In genomic region chr1:205775015-205775716, GRCh38 we compare ENCODE assay signal across 8 cellular contexts. TPM values are rescaled to one million over a fixed set of nuclear protein-coding genes. Genes with fewer than 3 reads are reported as not detected.
DNase-seq lines count a peak whose midpoint lies in the region; ATAC-seq and TF ChIP-seq lines count a peak whose summit lies in the region.

Gene RAB29 (minus strand): TSS chr1:205775482. CDS start chr1:205774956, 526 bp downstream.

- H2AFZ ChIP-seq in OCI-LY7 (ENCODE audit: low read length), result peak within 1 kb of the TSS; percentile 63

- ATAC-seq in GM21515 (IDR thresholded peaks at IDR 0.05; ENCODE audit: unreplicated experiment), result peak; percentile 81

- H3K79me2 ChIP-seq in OCI-LY7 (ENCODE audit: insufficient read depth, low read depth, low read length), result no peaks in the 10 kb centered on the region

- H3K4me1 Mint-ChIP-seq in Calu3 (ENCODE audit: low read depth, unreplicated experiment), result peaks cover 6% of the 10 kb centered on the region

- CTCF ChIA-PET in Calu3 (lab: Charles Lee), result interaction anchor here (0.5 to 2.1 kb wide), 4 partner anchors 17 to 143 kb away, joined by 3 to 5 read pairs (median 4); partner anchors contain the start of gene NUCKS1
- CTCF ChIA-PET in OCI-LY7 (lab: Charles Lee; ENCODE audit: unreplicated experiment), result no interaction called here

- H3K27ac ChIP-seq in OCI-LY7 (ENCODE audit: low read depth, low read length, poor library complexity, severe bottlenecking), result no peak within 1 kb of the TSS

- peaks cover 18% of the 10 kb centered on the region for H3K36me3 Mint-ChIP-seq in Calu3 (ENCODE audit: insufficient read depth, unreplicated experiment)

- H3K9me3 ChIP-seq in OCI-LY7 (ENCODE audit: low read length), result peaks cover 6% of the 10 kb centered on the region; the same call in 1 of the 2 replicates

- peak within 1 kb of the TSS; percentile 88 for H3K4me2 ChIP-seq in OCI-LY7 (ENCODE audit: low read length)

- POLR2A ChIA-PET in OCI-LY7 (lab: Charles Lee), result no interaction called here

- intact Hi-C loops in Calu3 (cut with micrococcal nuclease; ENCODE audit: unreplicated experiment), result no loop called here
- intact Hi-C loops in OCI-LY7 (cut with micrococcal nuclease; ENCODE audit: unreplicated experiment), result no loop called here

- peak within 1 kb of the TSS; percentile 75 for H3K4me3 ChIP-seq in OCI-LY7 (ENCODE audit: low read depth, low read length, poor library complexity, severe bottlenecking)
- peak within 1 kb of the TSS; percentile 90 for H3K4me3 ChIP-seq in epithelial cell of proximal tubule (ENCODE audit: low read depth, low read length)

- peak within 1 kb of the TSS; percentile 99 for H3K4me3 Mint-ChIP-seq in Calu3 (ENCODE audit: low read depth, unreplicated experiment)

- no peaks in the 10 kb centered on the region for H3K36me3 ChIP-seq in OCI-LY7 (ENCODE audit: insufficient read depth, low read length)

- BruUV-seq in Calu3 (replicated peaks; lab: Mats Ljungman, UMichigan) (no TSS peak), OCI-LY7 (replicated peaks; lab: Mats Ljungman, UMichigan) (no TSS peak)

- H3K27ac Mint-ChIP-seq in Calu3 (ENCODE audit: unreplicated experiment), result peak within 1 kb of the TSS; percentile 97

- no peaks in the 10 kb centered on the region for H4K20me1 ChIP-seq in OCI-LY7 (ENCODE audit: insufficient read depth, low read length)

- TF ChIP-seq CTCF in Calu3 (IDR thresholded peaks at IDR 0.05; ENCODE audit: unreplicated experiment), result no peak
- TF ChIP-seq CTCF in OCI-LY7 (conservative IDR thresholded peaks at IDR 0.05; ENCODE audit: low read length), result no peak
- no peak for TF ChIP-seq CTCF in epithelial cell of proximal tubule (conservative IDR thresholded peaks at IDR 0.05; ENCODE audit: low read depth, low read length)

- peaks cover 7% of the 10 kb centered on the region for H3K27me3 Mint-ChIP-seq in Calu3 (ENCODE audit: unreplicated experiment)

- DNase-seq in Calu3 (peak; percentile 77), HuH-7 (ENCODE audit: low spot score) (peak; percentile 69), OCI-LY7 (ENCODE audit: low spot score) (peak; percentile 90), activated T-cell treated with anti-CD3 and anti-CD28 coated beads for 24 hours (ENCODE audit: low read depth) (peak; percentile 79), epithelial cell of proximal tubule (ENCODE audit: low read depth) (no peak), mucosa of gallbladder (ENCODE audit: low spot score) (peak; percentile 83)
- peak; percentile 72 for DNase-seq in stimulated activated CD8-positive, alpha-beta memory T cell treated with anti-CD3 and anti-CD28 coated beads, Interleukin-4, amount 100 ng/mL, for 24 hours (ENCODE audit: low read depth)

- no peaks in the 10 kb centered on the region for H3K9me3 Mint-ChIP-seq in Calu3 (ENCODE audit: low read depth, unreplicated experiment)

- no peaks in the 10 kb centered on the region for H3K9me2 ChIP-seq in OCI-LY7 (ENCODE audit: insufficient read depth, low read length)

- H3K4me1 ChIP-seq in OCI-LY7 (ENCODE audit: insufficient read depth, low read length, poor library complexity, severe bottlenecking), result peaks cover 19% of the 10 kb centered on the region

RNA-seq across cellular contexts. Expression of gene RAB29, which starts in this region (rescaled TPM):
- 27.1 and 29.5 TPM in 2 replicates for total RNA-seq in Calu3 (2022)
- 5.0 and 5.9 TPM in 2 replicates for total RNA-seq in OCI-LY7 (2014; rRNA removed; shearing (Covaris generic))
- 5.8 and 7.8 TPM in 2 replicates for total RNA-seq in OCI-LY7 (2022)
- total RNA-seq in epithelial cell of proximal tubule, result 10.0 and 12.0 TPM in 2 replicates
- 30.1 TPM for total RNA-seq in mucosa of gallbladder
